Comparison of ENCODE assay signal across 24 cellular contexts in genomic region chr3:53062905-53063304, GRCh38.
"Had no signal": no experiment of that assay in that cellular context is flagged by ENCODE, and none has a peak within 500 bp of the region (broad histone marks: within the 10 kb centered on the region; RNA-seq: fewer than 3 reads in every experiment).

No MANE protein-coding gene starts in this region.

- H3K9me3 ChIP-seq: ascending aorta, breast epithelium, esophagus squamous epithelium, heart left ventricle had no signal

- H3K4me3 ChIP-seq: ascending aorta, breast epithelium, cardiac muscle cell, esophagus squamous epithelium, heart left ventricle had no signal

- DNase-seq: activated CD4-positive, alpha-beta memory T cell treated with anti-CD3 and anti-CD28 coated beads for 36 hours; activated CD4-positive, alpha-beta T cell treated with anti-CD3 and anti-CD28 coated beads for 36 hours; activated CD4-positive, alpha-beta T cell treated with anti-CD3 and anti-CD28 coated beads, Interleukin-2, amount 10 ng/mL, durations not matched to agents 24 days and 14 days; activated CD4-positive, CD25-positive, alpha-beta regulatory T cell; activated CD4-positive, CD25-positive, alpha-beta regulatory T cell treated with anti-CD3 and anti-CD28 coated beads, Interleukin-2, amount 50 U/mL, for 72 hours; activated CD8-positive, alpha-beta T cell treated with anti-CD3 and anti-CD28 coated beads, Interleukin-2, amount 10 ng/mL, durations not matched to agents 7 days and 5 days; activated gamma-delta T cell; activated naive CD4-positive, alpha-beta T cell; activated naive CD4-positive, alpha-beta T cell treated with anti-CD3 and anti-CD28 coated beads, Interleukin-2, amount 10 ng/mL, durations not matched to agents 7 days and 5 days; activated naive CD8-positive, alpha-beta T cell treated with anti-CD3 and anti-CD28 coated beads, Interleukin-2, amount 10 ng/mL, durations not matched to agents 7 days and 5 days; activated T-cell treated with anti-CD3 and anti-CD28 coated beads for 4 hours; activated T-cell treated with anti-CD3 and anti-CD28 coated beads, Interleukin-2, amount 50 U/mL, for 4 hours; cortex of kidney; dermis blood vessel endothelial cell; effector CD8-positive, alpha-beta T cell; esophagus squamous epithelium; foreskin melanocyte; glutamatergic neuron; heart left ventricle; T-helper 2 cell had no signal

- H3K36me3 ChIP-seq: ascending aorta, breast epithelium, cardiac muscle cell, esophagus squamous epithelium, heart left ventricle had no signal

- H3K27me3 ChIP-seq: ascending aorta, breast epithelium, heart left ventricle had no signal

- H3K4me1 ChIP-seq: ascending aorta, breast epithelium, esophagus squamous epithelium, heart left ventricle had no signal

- H3K27ac ChIP-seq: ascending aorta, breast epithelium, cardiac muscle cell, epithelial cell of prostate, esophagus squamous epithelium, heart left ventricle had no signal
